Comparison of ENCODE assay signal across 8 cellular contexts in genomic region chr5:33891731-33892418, GRCh38. TPM values are rescaled to one million over a fixed set of nuclear protein-coding genes. Genes with fewer than 3 reads are reported as not detected.
A peak's percentile ranks its signal among the peaks of the same experiment; 100 is the strongest.
DNase-seq lines count a peak whose midpoint lies in the region; ATAC-seq and TF ChIP-seq lines count a peak whose summit lies in the region.

TSS of gene ADAMTS12 (minus strand) at chr5:33891990. CDS start at chr5:33891856, 134 bp downstream.

- TF ChIP-seq CTCF in BJ (IDR thresholded peaks at IDR 0.05; ENCODE audit: insufficient read depth, low read depth, low read length) (no peak), choroid plexus epithelial cell (conservative IDR thresholded peaks at IDR 0.05; ENCODE audit: low read depth, low read length) (no peak)

- H3K4me1 ChIP-seq in urinary bladder (ENCODE audit: insufficient read depth) = no peaks in the 10 kb centered on the region

- H3K27ac ChIP-seq in urinary bladder (ENCODE audit: low read depth) = no peak within 1 kb of the TSS

- no peaks in the 10 kb centered on the region for H3K27me3 ChIP-seq in BJ (ENCODE audit: control insufficient read depth, insufficient read depth, low read length)

- peaks cover 1% of the 10 kb centered on the region for H3K9me3 Mint-ChIP-seq in memory B cell

- peak within 1 kb of the TSS; percentile 4 for H3K4me3 Mint-ChIP-seq in memory B cell

- H3K27ac Mint-ChIP-seq in memory B cell = no peak within 1 kb of the TSS

- POLR2A ChIA-PET in BJ (lab: Charles Lee) = no interaction called here

- ATAC-seq in HG03432 (IDR thresholded peaks at IDR 0.05; ENCODE audit: unreplicated experiment) (peak; percentile 60), memory B cell (ENCODE audit: low read depth) (no peak), GM21825 (IDR thresholded peaks at IDR 0.05; ENCODE audit: unreplicated experiment) (no peak)

- peak within 1 kb of the TSS; percentile 62 for H3K4me3 ChIP-seq in BJ (ENCODE audit: low read depth, low read length)
- peak within 1 kb of the TSS; percentile 64 for H3K4me3 ChIP-seq in choroid plexus epithelial cell (ENCODE audit: low read depth, low read length)
- peak within 1 kb of the TSS; percentile 49 for H3K4me3 ChIP-seq in urinary bladder (ENCODE audit: low read depth, low read length)

- WGBS in urinary bladder = under 1% methylated on average over 40 of the region's 40 CpGs

- CTCF ChIA-PET in BJ (lab: Yijun Ruan, JAX) = interaction anchor here (0.8 to 2.0 kb wide), 5 partner anchors 42 to 195 kb away, joined by 3 to 13 read pairs (median 3); no protein-coding TSS in a partner anchor

- H3K36me3 Mint-ChIP-seq in memory B cell = no peaks in the 10 kb centered on the region

- no peaks in the 10 kb centered on the region for H3K4me1 Mint-ChIP-seq in memory B cell

- H3K36me3 ChIP-seq in BJ (ENCODE audit: control insufficient read depth, insufficient read depth, low read length) (no peaks in the 10 kb centered on the region), urinary bladder (ENCODE audit: insufficient read depth) (no peaks in the 10 kb centered on the region)

- peak; percentile 31 for DNase-seq in BJ (ENCODE audit: low read depth)
- peak; percentile 60 for DNase-seq in choroid plexus epithelial cell (ENCODE audit: low read depth)
- DNase-seq in memory B cell (ENCODE audit: low spot score in 2 of 2) = no peak
- no peak for DNase-seq in pons (ENCODE audit: low spot score)
- DNase-seq in activated CD4-positive, alpha-beta T cell treated with anti-CD3 and anti-CD28 coated beads for 48 hours = no peak

- peaks cover 32% of the 10 kb centered on the region for H3K27me3 Mint-ChIP-seq in memory B cell

RNA-seq across cellular contexts. Expression of gene ADAMTS12, which starts in this region (rescaled TPM):
- polyA plus RNA-seq in BJ (2011; rRNA removed) = 25.6 and 30.1 TPM in 2 replicates
- 40.0 and 58.8 TPM in 2 replicates for polyA minus RNA-seq in BJ (2011; rRNA and poly(A)+ RNA removed)
- total RNA-seq in urinary bladder = 28.8 TPM
- polyA plus RNA-seq in urinary bladder = 2.5 TPM

Comparison
In these comparisons a context has a peak if more than half of its experiments do, and no peak if none do; other contexts are left out.
1. DNase-seq: peak in BJ (single experiment) and choroid plexus epithelial cell (single experiment); none in memory B cell (0 of 2), pons (single experiment) and activated CD4-positive, alpha-beta T cell treated with anti-CD3 and anti-CD28 coated beads for 48 hours (single experiment).
2. Peak in every context shown above with its lines, with median percentiles within 50 percentile points of each other: H3K4me3 ChIP-seq.